8 cellular contexts compared by ENCODE assay signal in genomic region chr6:32439708-32440214, GRCh38. TPM values are rescaled to one million over a fixed set of nuclear protein-coding genes. Genes with fewer than 3 reads are reported as not detected.
DNase-seq lines count a peak whose midpoint lies in the region; ATAC-seq lines count a peak whose summit lies in the region.

Gene HLA-DRA, plus strand, starts transcription at chr6:32439887. Its CDS starts 64 bp downstream, at chr6:32439951.

- H3K27me3 ChIP-seq in HAP-1 (ENCODE audit: low read depth), result 0 out of 2 replicates have a peak, but pooled peaks cover 3% of the 10 kb centered on the region

- H3K36me3 ChIP-seq in HAP-1 (replicated peaks), result no peaks in the 10 kb centered on the region

- ATAC-seq in activated CD8-positive, alpha-beta memory T cell treated with anti-CD3 and anti-CD28 coated beads, Interleukin-2, amount 10 ng/mL, durations not matched to agents 7 days and 5 days, result peak; percentile 92
- ATAC-seq in natural killer cell treated with Interleukin-12 subunit alpha and Interleukin-12 subunit beta and Interleukin-15 and Interleukin-18, amount 100 ng/mL, for 72 hours, result peak; percentile 82 to 91

- intact Hi-C loops in activated naive CD4-positive, alpha-beta T cell treated with anti-CD3 and anti-CD28 coated beads for 36 hours (cut with micrococcal nuclease), result no loop called here

- CTCF ChIA-PET in activated naive CD4-positive, alpha-beta T cell treated with anti-CD3 and anti-CD28 coated beads for 36 hours (lab: Charles Lee), result interaction anchor here (0.7 to 0.9 kb wide), 3 partner anchors 20 to 513 kb away, joined by 3 read pairs; partner anchors contain the start of gene HLA-DMA
- CTCF ChIA-PET in activated CD8-positive, alpha-beta memory T cell treated with anti-CD3 and anti-CD28 coated beads, Interleukin-2, amount 10 ng/mL, durations not matched to agents 7 days and 5 days (lab: Charles Lee), result interaction anchor here (1.0 to 2.7 kb wide), 8 partner anchors 20 to 428 kb away, joined by 3 to 13 read pairs (median 5); no protein-coding TSS in a partner anchor

- no peak within 1 kb of the TSS for H3K4me3 Mint-ChIP-seq in activated naive CD4-positive, alpha-beta T cell treated with anti-CD3 and anti-CD28 coated beads for 36 hours
- peak within 1 kb of the TSS; percentile 99 for H3K4me3 Mint-ChIP-seq in activated CD8-positive, alpha-beta memory T cell treated with anti-CD3 and anti-CD28 coated beads, Interleukin-2, amount 10 ng/mL, durations not matched to agents 7 days and 5 days
- H3K4me3 Mint-ChIP-seq in natural killer cell treated with Interleukin-12 subunit alpha and Interleukin-12 subunit beta and Interleukin-15 and Interleukin-18, amount 100 ng/mL, for 72 hours, result peak within 1 kb of the TSS; percentile 91

- no peaks in the 10 kb centered on the region for H3K36me3 Mint-ChIP-seq in activated naive CD4-positive, alpha-beta T cell treated with anti-CD3 and anti-CD28 coated beads for 36 hours (ENCODE audit: low read depth)
- peaks cover 52% of the 10 kb centered on the region for H3K36me3 Mint-ChIP-seq in activated CD8-positive, alpha-beta memory T cell treated with anti-CD3 and anti-CD28 coated beads, Interleukin-2, amount 10 ng/mL, durations not matched to agents 7 days and 5 days
- peaks cover 20% of the 10 kb centered on the region for H3K36me3 Mint-ChIP-seq in natural killer cell treated with Interleukin-12 subunit alpha and Interleukin-12 subunit beta and Interleukin-15 and Interleukin-18, amount 100 ng/mL, for 72 hours

- H3K4me3 ChIP-seq in HAP-1, result no peak within 1 kb of the TSS

- H3K4me1 Mint-ChIP-seq in activated naive CD4-positive, alpha-beta T cell treated with anti-CD3 and anti-CD28 coated beads for 36 hours (ENCODE audit: low read depth), result peaks cover 7% of the 10 kb centered on the region
- peaks cover 60% of the 10 kb centered on the region for H3K4me1 Mint-ChIP-seq in activated CD8-positive, alpha-beta memory T cell treated with anti-CD3 and anti-CD28 coated beads, Interleukin-2, amount 10 ng/mL, durations not matched to agents 7 days and 5 days
- H3K4me1 Mint-ChIP-seq in natural killer cell treated with Interleukin-12 subunit alpha and Interleukin-12 subunit beta and Interleukin-15 and Interleukin-18, amount 100 ng/mL, for 72 hours (ENCODE audit: low read depth in 2 of 2), result peaks cover 10 to 33% of the 10 kb centered on the region in 2 donors

- peak; percentile 33 for DNase-seq in activated naive CD4-positive, alpha-beta T cell treated with anti-CD3 and anti-CD28 coated beads for 36 hours
- DNase-seq in activated naive CD4-positive, alpha-beta T cell treated with anti-CD3 and anti-CD28 coated beads, Interleukin-2, amount 50 U/mL, for 16 hours, result no peak
- DNase-seq in HAP-1 (ENCODE audit: low spot score in 2 of 2) (peak; percentile 28 to 39), M059J (ENCODE audit: low read depth) (peak; percentile 63), fibroblast of peridontal ligament (ENCODE audit: extremely low read depth) (peak; percentile 68), H4 (ENCODE audit: low spot score) (no peak)
- peak; percentile 60 for DNase-seq in activated CD8-positive, alpha-beta memory T cell treated with anti-CD3 and anti-CD28 coated beads, Interleukin-2, amount 10 ng/mL, durations not matched to agents 7 days and 5 days
- DNase-seq in natural killer cell treated with Interleukin-12 subunit alpha and Interleukin-12 subunit beta and Interleukin-15 and Interleukin-18, amount 100 ng/mL, for 72 hours (ENCODE audit: low spot score), result no peak

- no peaks in the 10 kb centered on the region for H3K9me3 Mint-ChIP-seq in activated naive CD4-positive, alpha-beta T cell treated with anti-CD3 and anti-CD28 coated beads for 36 hours
- H3K9me3 Mint-ChIP-seq in activated CD8-positive, alpha-beta memory T cell treated with anti-CD3 and anti-CD28 coated beads, Interleukin-2, amount 10 ng/mL, durations not matched to agents 7 days and 5 days (ENCODE audit: low read depth), result no peaks in the 10 kb centered on the region
- H3K9me3 Mint-ChIP-seq in natural killer cell treated with Interleukin-12 subunit alpha and Interleukin-12 subunit beta and Interleukin-15 and Interleukin-18, amount 100 ng/mL, for 72 hours, result no peaks in the 10 kb centered on the region

- no peaks in the 10 kb centered on the region for H3K9me3 ChIP-seq in HAP-1

- H3K27ac Mint-ChIP-seq in activated naive CD4-positive, alpha-beta T cell treated with anti-CD3 and anti-CD28 coated beads for 36 hours, result no peak within 1 kb of the TSS
- H3K27ac Mint-ChIP-seq in activated CD8-positive, alpha-beta memory T cell treated with anti-CD3 and anti-CD28 coated beads, Interleukin-2, amount 10 ng/mL, durations not matched to agents 7 days and 5 days, result peak within 1 kb of the TSS; percentile 97
- peak within 1 kb of the TSS in 1 of 2 donors; percentile 73 for H3K27ac Mint-ChIP-seq in natural killer cell treated with Interleukin-12 subunit alpha and Interleukin-12 subunit beta and Interleukin-15 and Interleukin-18, amount 100 ng/mL, for 72 hours

- in situ Hi-C loops in HAP-1 (cut with MboI; ENCODE audit: low sequenced_read_pairs), result no loop called here

- no peaks in the 10 kb centered on the region for H3K4me1 ChIP-seq in HAP-1

- H3K27me3 Mint-ChIP-seq in activated naive CD4-positive, alpha-beta T cell treated with anti-CD3 and anti-CD28 coated beads for 36 hours (ENCODE audit: low read depth), result peaks cover 26% of the 10 kb centered on the region
- H3K27me3 Mint-ChIP-seq in activated CD8-positive, alpha-beta memory T cell treated with anti-CD3 and anti-CD28 coated beads, Interleukin-2, amount 10 ng/mL, durations not matched to agents 7 days and 5 days, result no peaks in the 10 kb centered on the region
- peaks cover 0 to 9% of the 10 kb centered on the region in 2 donors for H3K27me3 Mint-ChIP-seq in natural killer cell treated with Interleukin-12 subunit alpha and Interleukin-12 subunit beta and Interleukin-15 and Interleukin-18, amount 100 ng/mL, for 72 hours

RNA-seq across cellular contexts. Expression of gene HLA-DRA, which starts in this region (rescaled TPM):
- total RNA-seq in activated naive CD4-positive, alpha-beta T cell treated with anti-CD3 and anti-CD28 coated beads for 36 hours, result 1 to 10 TPM; 1.1 to 1.6 TPM
- total RNA-seq in M059J (2014; rRNA removed; shearing (Covaris generic)), result 1.2 and 2.0 TPM in 2 replicates
- 100 to 1,000 TPM; 311 to 313 TPM for total RNA-seq in activated CD8-positive, alpha-beta memory T cell treated with anti-CD3 and anti-CD28 coated beads, Interleukin-2, amount 10 ng/mL, durations not matched to agents 7 days and 5 days
- total RNA-seq in natural killer cell treated with Interleukin-12 subunit alpha and Interleukin-12 subunit beta and Interleukin-15 and Interleukin-18, amount 100 ng/mL, for 72 hours, result 100 to 1,000 TPM in 1 of 2 donors, 10 to 100 TPM in 1; 28.4 to 184 TPM
- 0.53 and 3.3 TPM in 2 replicates for total RNA-seq in H4 (2014; rRNA removed; shearing (Covaris generic))

Comparison
In these comparisons a context has a peak if more than half of its experiments do, and no peak if none do; other contexts are left out.
1. DNase-seq: peak in activated naive CD4-positive, alpha-beta T cell treated with anti-CD3 and anti-CD28 coated beads for 36 hours (single experiment), HAP-1 (2 of 2), M059J (single experiment), activated CD8-positive, alpha-beta memory T cell treated with anti-CD3 and anti-CD28 coated beads, Interleukin-2, amount 10 ng/mL, durations not matched to agents 7 days and 5 days (single experiment) and fibroblast of peridontal ligament (single experiment); none in activated naive CD4-positive, alpha-beta T cell treated with anti-CD3 and anti-CD28 coated beads, Interleukin-2, amount 50 U/mL, for 16 hours (single experiment), natural killer cell treated with Interleukin-12 subunit alpha and Interleukin-12 subunit beta and Interleukin-15 and Interleukin-18, amount 100 ng/mL, for 72 hours (single experiment) and H4 (single experiment).